7 cellular contexts compared by ENCODE assay signal in genomic region chr10:110859947-110860376, GRCh38. TPM values are rescaled to one million over a fixed set of nuclear protein-coding genes. Genes with fewer than 3 reads are reported as not detected.
DNase-seq lines count a peak whose midpoint lies in the region; ATAC-seq and TF ChIP-seq lines count a peak whose summit lies in the region.

No MANE protein-coding gene starts in this region.

- H3K4me1 Mint-ChIP-seq in HFFc6 (ENCODE audit: low read depth): peaks cover 39% of the 10 kb centered on the region

- intact Hi-C loops in left cardiac atrium (cut with DNase I): no loop called here

- no peaks in the 10 kb centered on the region for H3K9me3 Mint-ChIP-seq in HFFc6

- no peaks in the 10 kb centered on the region; the same call in 1 of the 2 replicates for H3K27me3 Mint-ChIP-seq in HFFc6 (ENCODE audit: insufficient read depth)

- no peaks in the 10 kb centered on the region for H3K36me3 Mint-ChIP-seq in HFFc6 (ENCODE audit: low read depth)

- peak; percentile 52 to 76 for ATAC-seq in left cardiac atrium

- H3K4me3 Mint-ChIP-seq in HFFc6: no peak overlapping the region

- peak overlapping the region; percentile 90; the same call in 1 of the 2 replicates for H3K27ac ChIP-seq in VCaP

- TF ChIP-seq CTCF in HFFc6 (IDR thresholded peaks at IDR 0.05) (no peak), VCaP (conservative IDR thresholded peaks at IDR 0.05) (no peak)

- peak overlapping the region; percentile 23; the same call in 1 of the 2 replicates for H3K27ac Mint-ChIP-seq in HFFc6

- DNase-seq in HFFc6 (peak; percentile 70), left cardiac atrium (no peak), stromal cell of bone marrow (ENCODE audit: low read depth) (peak; percentile 81), 8988T (no peak), HT-29 (ENCODE audit: low spot score) (no peak)
- no peak for DNase-seq in activated CD4-positive, CD25-positive, alpha-beta regulatory T cell (lab: John Stamatoyannopoulos, UW)

RNA-seq across cellular contexts. Expression of gene PDCD4, which starts 11.8 kb away (rescaled TPM):
- total RNA-seq in HFFc6 (2021; fragmentation: NEBNext Ultra II Directional; extraction: Animal tissue kit (Norgen Biotek cat#: 25700)): 10 to 100 TPM; 56.0 to 85.6 (median 72.8) TPM
- total RNA-seq in left cardiac atrium: 10 to 100 TPM; 46.7 to 71.2 TPM
- total RNA-seq in HT-29 (2014; rRNA removed; shearing (Covaris generic)): 12.5 and 18.5 TPM in 2 replicates

RNA-seq across cellular contexts. Expression of gene BBIP1, which starts 59.0 kb away (rescaled TPM):
- total RNA-seq in HFFc6 (2021; fragmentation: NEBNext Ultra II Directional; extraction: Animal tissue kit (Norgen Biotek cat#: 25700)): 10 to 100 TPM; 28.5 to 36.1 (median 31.2) TPM
- 10 to 100 TPM; 22.8 to 25.5 TPM for total RNA-seq in left cardiac atrium
- total RNA-seq in HT-29 (2014; rRNA removed; shearing (Covaris generic)): 9.2 and 12.7 TPM in 2 replicates

RNA-seq across cellular contexts. Expression of gene SHOC2, which starts 59.4 kb away (rescaled TPM):
- 10 to 100 TPM; 48.9 to 61.1 (median 56.6) TPM for total RNA-seq in HFFc6 (2021; fragmentation: NEBNext Ultra II Directional; extraction: Animal tissue kit (Norgen Biotek cat#: 25700))
- total RNA-seq in left cardiac atrium: 10 to 100 TPM; 43.0 to 49.4 TPM
- total RNA-seq in HT-29 (2014; rRNA removed; shearing (Covaris generic)): 6.4 and 7.0 TPM in 2 replicates

Comparison
In these comparisons a context has a peak if more than half of its experiments do, and no peak if none do; other contexts are left out.
1. DNase-seq: peak in HFFc6 (single experiment) and stromal cell of bone marrow (single experiment); none in left cardiac atrium (single experiment), activated CD4-positive, CD25-positive, alpha-beta regulatory T cell (0 of 4), 8988T (single experiment) and HT-29 (single experiment).